ENCODE assay signal across 8 cellular contexts in genomic region chr19:20999731-21000352, GRCh38. TPM values are rescaled to one million over a fixed set of nuclear protein-coding genes. Genes with fewer than 3 reads are reported as not detected.
DNase-seq lines count a peak whose midpoint lies in the region; TF ChIP-seq lines count a peak whose summit lies in the region.

No MANE protein-coding gene starts in this region.

- H3K36me3 ChIP-seq in H7 (replicated peaks; ENCODE audit: control insufficient read depth, insufficient read depth, low read length) (no peaks in the 10 kb centered on the region), smooth muscle cell (ENCODE audit: low read depth) (no peaks in the 10 kb centered on the region)

- H2AFZ ChIP-seq in smooth muscle cell (ENCODE audit: low read depth) = peak overlapping the region; percentile 98

- peaks cover 8 to 12% of the 10 kb centered on the region in 2 donors for H3K4me1 Mint-ChIP-seq in immature natural killer cell

- H3K4me2 ChIP-seq in smooth muscle cell = peak overlapping the region; percentile 90

- H3K36me3 Mint-ChIP-seq in immature natural killer cell = no peaks in the 10 kb centered on the region

- no peaks in the 10 kb centered on the region for H3K9me3 Mint-ChIP-seq in immature natural killer cell

- no peaks in the 10 kb centered on the region for H3K4me1 ChIP-seq in smooth muscle cell (ENCODE audit: low read depth)

- H4K20me1 ChIP-seq in smooth muscle cell (ENCODE audit: low read depth) = no peaks in the 10 kb centered on the region

- H3K27ac Mint-ChIP-seq in immature natural killer cell = peak overlapping the region in 4 of 6 donors; percentile 3 to 65 (median 46)

- H3K27me3 ChIP-seq in H7 (ENCODE audit: control insufficient read depth, insufficient read depth, low read length) = no peaks in the 10 kb centered on the region
- no peaks in the 10 kb centered on the region for H3K27me3 ChIP-seq in smooth muscle cell (ENCODE audit: low read depth)

- TF ChIP-seq CTCF in WI38 (IDR thresholded peaks at IDR 0.05; ENCODE audit: low read depth, low read length) (no peak), cardiac fibroblast (IDR thresholded peaks at IDR 0.05; ENCODE audit: low read depth, low read length) (no peak), smooth muscle cell (IDR thresholded peaks at IDR 0.05; ENCODE audit: borderline replicate concordance, insufficient read depth, poor library complexity, severe bottlenecking) (no peak)

- H3K9ac ChIP-seq in smooth muscle cell (ENCODE audit: low read depth) = no peak overlapping the region

- DNase-seq in EH (ENCODE audit: low read depth) (peak; percentile 92), H7 (peak; percentile 82), NCI-H1417 (lab: John Stamatoyannopoulos, UW) (peak; percentile 59 to 91 (median 81)), cardiac fibroblast (ENCODE audit: low read depth in 2 of 2) (peak; percentile 83 to 88), immature natural killer cell (peak; percentile 79 to 89 (median 85)), smooth muscle cell (lab: John Stamatoyannopoulos, UW; ENCODE audit: unreplicated experiment) (no peak), epidermal melanocyte (ENCODE audit: insufficient read length, low spot score) (no peak)

- no peaks in the 10 kb centered on the region for H3K9me3 ChIP-seq in smooth muscle cell (replicated peaks; ENCODE audit: low read depth)

- H3K79me2 ChIP-seq in smooth muscle cell (ENCODE audit: low read depth) = no peaks in the 10 kb centered on the region

- WGBS in smooth muscle cell (ENCODE audit: low lambda C conversion rate) = 13% methylated on average over 29 of the region's 29 CpGs

- peaks cover 0 to 5% (median 0%) of the 10 kb centered on the region in 3 donors for H3K27me3 Mint-ChIP-seq in immature natural killer cell (ENCODE audit: low read depth in 3 of 3)

- H3K27ac ChIP-seq in smooth muscle cell (ENCODE audit: low read depth) = no peak overlapping the region

- peak overlapping the region; percentile 84 to 89 (median 87) for H3K4me3 Mint-ChIP-seq in immature natural killer cell

- H3F3A ChIP-seq in smooth muscle cell (ENCODE audit: low read depth) = no peaks in the 10 kb centered on the region

- H3K4me3 ChIP-seq in H7 (ENCODE audit: insufficient read depth, low read depth, low read length) (peak overlapping the region; percentile 60; the same call in 1 of the 2 replicates), WI38 (ENCODE audit: low read depth, low read length) (peak overlapping the region; percentile 49), cardiac fibroblast (replicated peaks in 1 of 2; ENCODE audit: low read depth in 2 of 2, low read length in 2 of 2) (peak overlapping the region; percentile 35 to 49), smooth muscle cell (peak overlapping the region; percentile 59)

RNA-seq across cellular contexts. Expression of gene ZNF430, which starts 20.6 kb away (rescaled TPM):
- total RNA-seq in H7 (2014; rRNA removed; shearing (Covaris generic)) = 3.3 and 9.8 TPM in 2 replicates
- polyA plus RNA-seq in immature natural killer cell = 10 to 100 TPM; 11.7 to 38.7 (median 23.1) TPM
- 13.4 and 13.6 TPM in 2 replicates for total RNA-seq in smooth muscle cell
- polyA plus RNA-seq in smooth muscle cell = 14.9 and 16.8 TPM in 2 replicates

Comparison
In these comparisons a context has a peak if more than half of its experiments do, and no peak if none do; other contexts are left out.
1. DNase-seq: peak in EH (single experiment), H7 (single experiment), NCI-H1417 (3 of 3), cardiac fibroblast (2 of 2) and immature natural killer cell (3 of 3); none in smooth muscle cell (single experiment) and epidermal melanocyte (single experiment).
2. Peak in every context shown above with its lines, with median percentiles within 50 percentile points of each other: H3K4me3 ChIP-seq.